In genomic region chr5:124461110-124461509, GRCh38 we compare ENCODE assay signal across 1 cellular context.
TF ChIP-seq lines count a peak whose summit lies in the region.

No MANE protein-coding gene starts in this region.

TF ChIP-seq in H1, 55 proteins besides CTCF, POLR2A, EP300 and RAD21 (continued from another document):
- no peak for TF ChIP-seq EZH2 (IDR thresholded peaks at IDR 0.05; ENCODE audit: low read depth, low read length, severe bottlenecking)
- TF ChIP-seq CEBPB (IDR thresholded peaks at IDR 0.05; ENCODE audit: low read depth, low read length) = no peak
